In genomic region chr2:173414823-173415322, GRCh38 we compare ENCODE assay signal across 13 cellular contexts.
DNase-seq lines count a peak whose midpoint lies in the region; ATAC-seq and TF ChIP-seq lines count a peak whose summit lies in the region.
"Had no signal": no experiment of that assay in that cellular context is flagged by ENCODE, and none has a peak within 500 bp of the region (broad histone marks: within the 10 kb centered on the region; RNA-seq: fewer than 3 reads in every experiment).

No MANE protein-coding gene starts in this region.

- no peak overlapping the region for H3K4me3 ChIP-seq in uterus
- no peak overlapping the region for H3K4me3 ChIP-seq in lower lobe of right lung
- H3K4me3 ChIP-seq: gastrocnemius medialis, right atrium auricular region, SK-N-MC had no signal

- TF ChIP-seq CTCF in uterus (IDR thresholded peaks at IDR 0.05), result no peak
- TF ChIP-seq CTCF in GM20000 (IDR thresholded peaks at IDR 0.05; ENCODE audit: extremely low read depth, missing control alignments), result no peak
- TF ChIP-seq CTCF in lower lobe of right lung (IDR thresholded peaks at IDR 0.05), result no peak

- no peaks in the 10 kb centered on the region for H3K36me3 ChIP-seq in uterus
- H3K36me3 ChIP-seq in lower lobe of right lung, result no peaks in the 10 kb centered on the region
- H3K36me3 ChIP-seq: gastrocnemius medialis, right atrium auricular region had no signal

- intact Hi-C loops in uterus (cut with DNase I; ENCODE audit: low total_unique reads), result no loop called here
- intact Hi-C loops in lower lobe of right lung (cut with DNase I), result no loop called here

- DNase-seq in SIG-M5 treated with dmso at 0.1 percent for 504 hours (lab: John Stamatoyannopoulos, UW; ENCODE audit: unreplicated experiment), result peak; percentile 21
- no peak for DNase-seq in SIG-M5 (lab: John Stamatoyannopoulos, UW)
- peak; percentile 13 for DNase-seq in T1000 (lab: John Stamatoyannopoulos, UW)
- DNase-seq in fibroblast of peridontal ligament (ENCODE audit: extremely low read depth), result peak; percentile 79
- DNase-seq in uterus, result peak; percentile 62 to 81
- DNase-seq in stimulated activated naive CD8-positive, alpha-beta T cell treated with anti-CD3 and anti-CD28 coated beads, Interleukin-15, Interleukin-2, amounts not matched to agents 100 U/mL and 50 U/mL, for 24 hours, result no peak
- no peak for DNase-seq in GM20000 (ENCODE audit: low spot score)
- no peak for DNase-seq in lower lobe of right lung
- DNase-seq: amniotic stem cell, gastrocnemius medialis, trophoblast cell had no signal

- no peak for ATAC-seq in stimulated activated naive CD8-positive, alpha-beta T cell treated with anti-CD3 and anti-CD28 coated beads, Interleukin-15, Interleukin-2, amounts not matched to agents 100 U/mL and 50 U/mL, for 24 hours
- ATAC-seq in lower lobe of right lung, result no peak
- ATAC-seq: gastrocnemius medialis had no signal

- H3K9me3 ChIP-seq in uterus (no peaks in the 10 kb centered on the region), lower lobe of right lung (no peaks in the 10 kb centered on the region)
- H3K9me3 ChIP-seq: gastrocnemius medialis, right atrium auricular region had no signal

- TF ChIP-seq POLR2A in uterus (IDR thresholded peaks at IDR 0.05), result no peak

- H3K4me1 ChIP-seq in uterus (no peaks in the 10 kb centered on the region), lower lobe of right lung (no peaks in the 10 kb centered on the region)
- H3K4me1 ChIP-seq: right atrium auricular region had no signal

- H3K27ac ChIP-seq in uterus (peak overlapping the region in 1 of 2 donors; percentile 16), lower lobe of right lung (no peak overlapping the region)
- H3K27ac ChIP-seq: gastrocnemius medialis, right atrium auricular region, SK-N-MC had no signal

- no peaks in the 10 kb centered on the region for H3K27me3 ChIP-seq in uterus
- peaks cover 5% of the 10 kb centered on the region for H3K27me3 ChIP-seq in lower lobe of right lung (ENCODE audit: low read depth)
- H3K27me3 ChIP-seq: gastrocnemius medialis, right atrium auricular region had no signal

Comparison
In these comparisons a context has a peak if more than half of its experiments do, and no peak if none do; other contexts are left out.
1. DNase-seq: peak in SIG-M5 treated with dmso at 0.1 percent for 504 hours (single experiment), T1000 (single experiment), fibroblast of peridontal ligament (single experiment) and uterus (2 of 2); none in SIG-M5 (single experiment), stimulated activated naive CD8-positive, alpha-beta T cell treated with anti-CD3 and anti-CD28 coated beads, Interleukin-15, Interleukin-2, amounts not matched to agents 100 U/mL and 50 U/mL, for 24 hours (single experiment), GM20000 (single experiment) and lower lobe of right lung (single experiment).